ENCODE assay signal across 7 cellular contexts in genomic region chrX:154478728-154479622, GRCh38. TPM values are rescaled to one million over a fixed set of nuclear protein-coding genes. Genes with fewer than 3 reads are reported as not detected.
DNase-seq lines count a peak whose midpoint lies in the region; ATAC-seq lines count a peak whose summit lies in the region.

TSS of gene LAGE3 (minus strand) at chrX:154479281. CDS start at chrX:154478915, 366 bp downstream.

- DNase-seq in NCI-H1930 (lab: John Stamatoyannopoulos, UW) = peak; percentile 84 to 91
- DNase-seq in T1000 (lab: John Stamatoyannopoulos, UW) = peak; percentile 84
- peak; percentile 95 for DNase-seq in astrocyte of the hippocampus (ENCODE audit: low read depth, low spot score)
- peak; percentile 54 to 94 (median 83) for DNase-seq in hypothalamus (lab: John Stamatoyannopoulos, UW)
- peak; percentile 96 for DNase-seq in sciatic nerve (ENCODE audit: low spot score)

- intact Hi-C loops in sciatic nerve (cut with DNase I) = no loop called here

- ATAC-seq in GM18511 (IDR thresholded peaks at IDR 0.05; ENCODE audit: unreplicated experiment) (peak; percentile 86), HG02970 (IDR thresholded peaks at IDR 0.05; ENCODE audit: low FRiP score, unreplicated experiment) (peak; percentile 74), sciatic nerve (peak; percentile 97)

RNA-seq across cellular contexts. Expression of gene LAGE3, which starts in this region (rescaled TPM):
- total RNA-seq in sciatic nerve = 10.6 TPM

Comparison
In these comparisons a context has a peak if more than half of its experiments do, and no peak if none do; other contexts are left out.
1. Peak in every context shown above with its lines: DNase-seq and ATAC-seq.